Comparison of ENCODE assay signal across 1 cellular context in genomic region chrX:66633541-66633940, GRCh38.
TF ChIP-seq lines count a peak whose summit lies in the region.

No MANE protein-coding gene starts in this region.

TF ChIP-seq in SK-N-SH, 30 proteins besides CTCF, POLR2A, EP300 and RAD21 (continued from another document):
- TF ChIP-seq JUND (IDR thresholded peaks at IDR 0.05) (0 out of 2 replicates have a peak, but pooled peaks have one; percentile 44), ELF1 (IDR thresholded peaks at IDR 0.05) (no peak)
TF ChIP-seq in SK-N-SH: peak in this region for 6.
